ENCODE assay signal across 17 cellular contexts in the genomic region with DNA sequence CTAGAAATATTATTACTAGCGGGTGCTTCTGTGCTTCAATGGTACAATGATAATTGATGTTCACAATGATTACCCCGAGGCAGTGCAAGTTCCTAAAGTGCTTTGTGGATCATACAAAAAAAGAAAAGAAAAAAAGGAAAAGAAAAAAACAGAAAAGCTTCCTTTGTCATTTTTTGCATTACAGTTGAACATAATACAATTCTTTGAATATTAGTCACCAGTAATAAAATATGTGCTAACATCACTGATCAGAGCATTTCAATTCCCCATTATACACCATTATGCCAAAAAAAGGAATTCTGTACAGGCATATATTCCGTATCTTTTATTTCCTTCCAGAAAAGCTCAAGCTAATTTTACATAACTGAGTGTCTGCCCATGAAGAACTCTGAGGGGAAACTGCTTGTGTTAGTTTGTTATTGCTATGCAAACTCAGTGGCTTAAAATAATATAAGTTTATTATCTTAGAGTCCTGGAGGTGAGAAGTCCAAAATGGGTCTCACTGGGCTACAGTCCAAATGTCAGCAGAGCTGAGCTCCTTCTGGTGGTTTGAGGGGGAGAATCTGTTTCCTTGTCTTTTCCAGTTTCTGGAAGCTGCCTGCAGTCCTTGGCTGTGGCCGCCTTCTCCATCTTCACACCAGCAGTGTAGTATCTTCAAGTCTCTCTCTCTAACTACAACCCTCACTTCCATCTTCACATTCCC.
A peak's percentile ranks its signal among the peaks of the same experiment; 100 is the strongest.
DNase-seq lines count a peak whose midpoint lies in the region; ATAC-seq and TF ChIP-seq lines count a peak whose summit lies in the region.
"Had no signal": no experiment of that assay in that cellular context is flagged by ENCODE, and none has a peak within 500 bp of the region (broad histone marks: within the 10 kb centered on the region; RNA-seq: fewer than 3 reads in every experiment).

No MANE protein-coding gene starts in this region.

- H3K9me3 Mint-ChIP-seq in HFFc6: no peaks in the 10 kb centered on the region
- H3K9me3 Mint-ChIP-seq: activated naive CD4-positive, alpha-beta T cell treated with anti-CD3 and anti-CD28 coated beads, Interleukin-2, amount 50 U/mL, for 72 hours; activated T-cell treated with anti-CD3 and anti-CD28 coated beads, Interleukin-2, amount 50 U/mL, for 4 hours; central memory CD8-positive, alpha-beta T cell; nephron; stimulated activated naive CD8-positive, alpha-beta T cell treated with anti-CD3 and anti-CD28 coated beads, Interleukin-15, Interleukin-2, amounts not matched to agents 100 ng/mL and 50 ng/mL, for 24 hours had no signal

- H3K4me1 Mint-ChIP-seq in HFFc6 (ENCODE audit: low read depth): peaks cover 65% of the 10 kb centered on the region
- H3K4me1 Mint-ChIP-seq: central memory CD8-positive, alpha-beta T cell had no signal

- H3K9me3 ChIP-seq in body of pancreas: no peaks in the 10 kb centered on the region
- H3K9me3 ChIP-seq: HAP-1, upper lobe of right lung had no signal

- H3K27ac Mint-ChIP-seq in HFFc6: peak overlapping the region; percentile 88
- H3K27ac Mint-ChIP-seq: activated naive CD4-positive, alpha-beta T cell treated with anti-CD3 and anti-CD28 coated beads, Interleukin-2, amount 50 U/mL, for 72 hours; nephron; stimulated activated naive CD8-positive, alpha-beta T cell treated with anti-CD3 and anti-CD28 coated beads, Interleukin-15, Interleukin-2, amounts not matched to agents 100 ng/mL and 50 ng/mL, for 24 hours had no signal

- H3K4me3 Mint-ChIP-seq in HFFc6: peak overlapping the region; percentile 49
- H3K4me3 Mint-ChIP-seq: activated T-cell treated with anti-CD3 and anti-CD28 coated beads, Interleukin-2, amount 50 U/mL, for 4 hours; central memory CD8-positive, alpha-beta T cell; nephron; stimulated activated naive CD8-positive, alpha-beta T cell treated with anti-CD3 and anti-CD28 coated beads, Interleukin-15, Interleukin-2, amounts not matched to agents 100 ng/mL and 50 ng/mL, for 24 hours had no signal

- in situ Hi-C loops in astrocyte of the cerebellum (cut with HindIII; ENCODE audit: low sequenced_read_pairs): no loop called here

- peak; percentile 51 for DNase-seq in A172 (ENCODE audit: low spot score)
- DNase-seq in HFFc6: peak; percentile 28
- peak; percentile 22 for DNase-seq in astrocyte of the cerebellum (ENCODE audit: low read depth)
- DNase-seq in foreskin melanocyte: peak; percentile 70
- DNase-seq in body of pancreas: no peak
- DNase-seq: activated CD4-positive, alpha-beta T cell treated with anti-CD3 and anti-CD28 coated beads, Interleukin-2, amount 50 U/mL, for 4 hours; activated T-cell treated with anti-CD3 and anti-CD28 coated beads, Interleukin-2, amount 50 U/mL, for 4 hours; NCI-H187; upper lobe of right lung had no signal

- H3K27me3 ChIP-seq in body of pancreas: no peaks in the 10 kb centered on the region
- H3K27me3 ChIP-seq: upper lobe of right lung had no signal

- H3K27ac ChIP-seq in body of pancreas: no peak overlapping the region
- H3K27ac ChIP-seq: upper lobe of right lung had no signal

- no peaks in the 10 kb centered on the region for H3K4me1 ChIP-seq in body of pancreas
- H3K4me1 ChIP-seq: upper lobe of right lung had no signal

- no peak overlapping the region for H3K4me3 ChIP-seq in astrocyte of the cerebellum (ENCODE audit: low read depth, low read length)
- no peak overlapping the region for H3K4me3 ChIP-seq in body of pancreas
- H3K4me3 ChIP-seq: HAP-1, upper lobe of right lung had no signal

- no peaks in the 10 kb centered on the region for H3K36me3 Mint-ChIP-seq in HFFc6 (ENCODE audit: low read depth)
- H3K36me3 Mint-ChIP-seq: activated naive CD4-positive, alpha-beta T cell treated with anti-CD3 and anti-CD28 coated beads, Interleukin-2, amount 50 U/mL, for 72 hours had no signal

- no peaks in the 10 kb centered on the region for H3K36me3 ChIP-seq in body of pancreas (replicated peaks in 1 of 2; ENCODE audit: insufficient read depth in 1 of 2, low read depth in 2 of 2)
- H3K36me3 ChIP-seq: HAP-1, upper lobe of right lung had no signal

- WGBS in body of pancreas, 2 donors: 66 to 73% methylated on average over 4 of the region's 4 CpGs

- TF ChIP-seq CTCF in HFFc6 (IDR thresholded peaks at IDR 0.05): no peak
- TF ChIP-seq CTCF in astrocyte of the cerebellum (IDR thresholded peaks at IDR 0.05; ENCODE audit: low read depth, low read length, missing control alignments): no peak
- TF ChIP-seq CTCF in body of pancreas (IDR thresholded peaks at IDR 0.05): no peak

- no peak for TF ChIP-seq POLR2A in body of pancreas (IDR thresholded peaks at IDR 0.05)

- intact Hi-C loops in body of pancreas (cut with DNase I): no loop called here

- ATAC-seq in body of pancreas (no peak), HG02763 (IDR thresholded peaks at IDR 0.05; ENCODE audit: unreplicated experiment) (no peak), GM19463 (IDR thresholded peaks at IDR 0.05; ENCODE audit: unreplicated experiment) (no peak), GM21423 (IDR thresholded peaks at IDR 0.05; ENCODE audit: unreplicated experiment) (no peak)
- ATAC-seq: activated naive CD4-positive, alpha-beta T cell treated with anti-CD3 and anti-CD28 coated beads, Interleukin-2, amount 50 U/mL, for 72 hours; activated T-cell treated with anti-CD3 and anti-CD28 coated beads, Interleukin-2, amount 50 U/mL, for 4 hours; upper lobe of right lung had no signal

- H3K27me3 Mint-ChIP-seq in HFFc6 (ENCODE audit: insufficient read depth): no peaks in the 10 kb centered on the region; the same call in 1 of the 2 replicates
- H3K27me3 Mint-ChIP-seq: central memory CD8-positive, alpha-beta T cell; stimulated activated naive CD8-positive, alpha-beta T cell treated with anti-CD3 and anti-CD28 coated beads, Interleukin-15, Interleukin-2, amounts not matched to agents 100 ng/mL and 50 ng/mL, for 24 hours had no signal

Comparison
In these comparisons a context has a peak if more than half of its experiments do, and no peak if none do; other contexts are left out.
1. DNase-seq: peak in A172 (single experiment), HFFc6 (single experiment), astrocyte of the cerebellum (single experiment) and foreskin melanocyte (single experiment); none in body of pancreas (0 of 4).